ENCODE assay signal across 9 cellular contexts in genomic region chr17:38733315-38734234, GRCh38. TPM values are rescaled to one million over a fixed set of nuclear protein-coding genes. Genes with fewer than 3 reads are reported as not detected.
DNase-seq lines count a peak whose midpoint lies in the region; ATAC-seq and TF ChIP-seq lines count a peak whose summit lies in the region.
"Had no signal": no experiment of that assay in that cellular context is flagged by ENCODE, and none has a peak within 500 bp of the region (broad histone marks: within the 10 kb centered on the region; RNA-seq: fewer than 3 reads in every experiment).

No MANE protein-coding gene starts in this region.

- H3K4me2 ChIP-seq in OCI-LY1 (ENCODE audit: low read length), result peak overlapping the region; percentile 17; the same call in 1 of the 2 replicates

- H3K27me3 ChIP-seq in OCI-LY1 (ENCODE audit: insufficient read depth, low read length), result 0 out of 2 replicates have a peak, but pooled peaks cover 8% of the 10 kb centered on the region

- peaks cover 66% of the 10 kb centered on the region for H3K4me1 Mint-ChIP-seq in stimulated activated effector memory CD8-positive, alpha-beta T cell treated with anti-CD3 and anti-CD28 coated beads, Interleukin-12 subunit alpha, Interleukin-12 subunit beta, amount 100 ng/mL, for 72 hours

- no peak overlapping the region for H2AFZ ChIP-seq in OCI-LY1 (ENCODE audit: low read length)

- H3K79me2 ChIP-seq in OCI-LY1 (ENCODE audit: insufficient read depth, low read length), result no peaks in the 10 kb centered on the region

- peak; percentile 54 for TF ChIP-seq CTCF in OCI-LY1 (IDR thresholded peaks at IDR 0.05; ENCODE audit: low read length)

- H3K27ac ChIP-seq in OCI-LY1 (ENCODE audit: low read depth, low read length, poor library complexity, severe bottlenecking) (peak overlapping the region; percentile 54), cingulate gyrus (ENCODE audit: low read depth, low read length) (peak overlapping the region; percentile 19)

- DNase-seq in activated CD4-positive, alpha-beta T cell treated with anti-CD3 and anti-CD28 coated beads for 48 hours, result peak; percentile 48
- DNase-seq in activated CD4-positive, alpha-beta T cell treated with anti-CD3 and anti-CD28 coated beads, Interleukin-2, amount 50 U/mL, for 48 hours, result no peak
- no peak for DNase-seq in stimulated activated effector memory CD8-positive, alpha-beta T cell treated with anti-CD3 and anti-CD28 coated beads, Interleukin-12 subunit alpha, Interleukin-12 subunit beta, amount 100 ng/mL, for 72 hours (ENCODE audit: low spot score in 2 of 2)
- DNase-seq in NCI-H2029 (lab: John Stamatoyannopoulos, UW) (no peak), H4 (ENCODE audit: low spot score) (no peak)
- DNase-seq: DMS153 had no signal

- H3K9me2 ChIP-seq in OCI-LY1 (ENCODE audit: low read depth, low read length), result no peaks in the 10 kb centered on the region

- no peaks in the 10 kb centered on the region for H3K9me3 ChIP-seq in OCI-LY1 (ENCODE audit: low read length)

- H3K4me3 Mint-ChIP-seq in stimulated activated effector memory CD8-positive, alpha-beta T cell treated with anti-CD3 and anti-CD28 coated beads, Interleukin-12 subunit alpha, Interleukin-12 subunit beta, amount 100 ng/mL, for 72 hours, result peak overlapping the region; percentile 97

- H3K9ac ChIP-seq in OCI-LY1 (ENCODE audit: low read length), result no peak overlapping the region

- peaks cover 68% of the 10 kb centered on the region for H3K36me3 Mint-ChIP-seq in stimulated activated effector memory CD8-positive, alpha-beta T cell treated with anti-CD3 and anti-CD28 coated beads, Interleukin-12 subunit alpha, Interleukin-12 subunit beta, amount 100 ng/mL, for 72 hours

- peaks cover 9% of the 10 kb centered on the region; the same call in 1 of the 2 replicates for H3F3A ChIP-seq in OCI-LY1 (ENCODE audit: insufficient read depth, low read length)

- no peaks in the 10 kb centered on the region for H3K9me3 Mint-ChIP-seq in stimulated activated effector memory CD8-positive, alpha-beta T cell treated with anti-CD3 and anti-CD28 coated beads, Interleukin-12 subunit alpha, Interleukin-12 subunit beta, amount 100 ng/mL, for 72 hours

- peak overlapping the region; percentile 97 for H3K27ac Mint-ChIP-seq in stimulated activated effector memory CD8-positive, alpha-beta T cell treated with anti-CD3 and anti-CD28 coated beads, Interleukin-12 subunit alpha, Interleukin-12 subunit beta, amount 100 ng/mL, for 72 hours

- ATAC-seq in stimulated activated effector memory CD8-positive, alpha-beta T cell treated with anti-CD3 and anti-CD28 coated beads, Interleukin-12 subunit alpha, Interleukin-12 subunit beta, amount 100 ng/mL, for 72 hours, result no peak
- no peak for ATAC-seq in HG03354 (IDR thresholded peaks at IDR 0.05; ENCODE audit: poor library complexity, severe bottlenecking, unreplicated experiment)

- H3K4me3 ChIP-seq in OCI-LY1 (ENCODE audit: low read depth, low read length, poor library complexity, severe bottlenecking), result no peak overlapping the region

- H4K20me1 ChIP-seq in OCI-LY1 (ENCODE audit: insufficient read depth, low read length), result no peaks in the 10 kb centered on the region

- H3K36me3 ChIP-seq in OCI-LY1 (ENCODE audit: insufficient read depth, low read length), result no peaks in the 10 kb centered on the region

- peaks cover 37% of the 10 kb centered on the region for H3K4me1 ChIP-seq in OCI-LY1 (ENCODE audit: insufficient read depth, low read length, severe bottlenecking)

RNA-seq across cellular contexts. Expression of gene CISD3, which starts 3.4 kb away (rescaled TPM):
- 2.3 and 6.7 TPM in 2 replicates for total RNA-seq in H4 (2014; rRNA removed; shearing (Covaris generic))

RNA-seq across cellular contexts. Expression of gene PCGF2, which starts 14.6 kb away (rescaled TPM):
- total RNA-seq in H4 (2014; rRNA removed; shearing (Covaris generic)), result 1.6 and 3.9 TPM in 2 replicates

RNA-seq across cellular contexts. Expression of gene PSMB3, which starts 19.0 kb away (rescaled TPM):
- total RNA-seq in H4 (2014; rRNA removed; shearing (Covaris generic)), result 592 and 607 TPM in 2 replicates

RNA-seq across cellular contexts. Expression of gene MLLT6, which starts 28.5 kb away (rescaled TPM):
- total RNA-seq in H4 (2014; rRNA removed; shearing (Covaris generic)), result 7.8 and 13.6 TPM in 2 replicates

RNA-seq across cellular contexts. Expression of gene EPOP, which starts 58.8 kb away (rescaled TPM):
- total RNA-seq in H4 (2014; rRNA removed; shearing (Covaris generic)), result 3.2 and 3.5 TPM in 2 replicates
